Comparison of ENCODE assay signal across 13 cellular contexts in genomic region chr9:121929893-121930875, GRCh38.
DNase-seq lines count a peak whose midpoint lies in the region; ATAC-seq, FAIRE-seq and TF ChIP-seq lines count a peak whose summit lies in the region.
"Had no signal": no experiment of that assay in that cellular context is flagged by ENCODE, and none has a peak within 500 bp of the region (broad histone marks: within the 10 kb centered on the region; RNA-seq: fewer than 3 reads in every experiment).

No MANE protein-coding gene starts in this region.

- ATAC-seq in SK-N-SH treated with all-trans-retinoic acid at 6 μM for 48 hours = peak; percentile 89

- H3K4me1 ChIP-seq in BE2C (no peaks in the 10 kb centered on the region), mammary epithelial cell (ENCODE audit: insufficient read depth, low read length) (no peaks in the 10 kb centered on the region), vagina (no peaks in the 10 kb centered on the region)

- H3K36me3 ChIP-seq in BE2C = no peaks in the 10 kb centered on the region
- H3K36me3 ChIP-seq in mammary epithelial cell (ENCODE audit: insufficient read depth, low read length) = no peaks in the 10 kb centered on the region
- H3K36me3 ChIP-seq in vagina = no peaks in the 10 kb centered on the region

- TF ChIP-seq CTCF in BE2C (IDR thresholded peaks at IDR 0.05; ENCODE audit: low read depth, low read length) = peak; percentile 60
- TF ChIP-seq CTCF in mammary epithelial cell (conservative IDR thresholded peaks at IDR 0.05 in 1 of 2, IDR thresholded peaks at IDR 0.05 in 1 of 2; ENCODE audit: extremely low read depth in 1 of 2, insufficient read depth in 1 of 2, low read depth in 1 of 2, low read length in 2 of 2) = no peak
- TF ChIP-seq CTCF in vagina (IDR thresholded peaks at IDR 0.05) = no peak

- intact Hi-C loops in mammary epithelial cell (cut with micrococcal nuclease) (no loop called here), vagina (cut with DNase I) (loop anchor here (10.0 kb wide), 1 partner anchor 855 kb away; the partner anchor contains the start of gene OR5C1)

- CTCF ChIA-PET in mammary epithelial cell (lab: Charles Lee; ENCODE audit: low non-redundant PET) = interaction anchor here (0.5 to 0.6 kb wide), 2 partner anchors 182 to 243 kb away, joined by 3 to 6 read pairs; no protein-coding TSS in a partner anchor

- H2AFZ ChIP-seq in mammary epithelial cell (ENCODE audit: low read depth, low read length) = no peak overlapping the region

- 86% methylated on average over 12 of the region's 12 CpGs for WGBS in mammary epithelial cell (ENCODE audit: low coverage, missing lambda C conversion rate)

- H3K27me3 ChIP-seq in BE2C = no peaks in the 10 kb centered on the region
- no peaks in the 10 kb centered on the region for H3K27me3 ChIP-seq in mammary epithelial cell (ENCODE audit: insufficient read depth, low read length)
- H3K27me3 ChIP-seq in vagina = no peaks in the 10 kb centered on the region

- no peak overlapping the region for H3K4me2 ChIP-seq in mammary epithelial cell (ENCODE audit: insufficient read depth, low read depth, low read length)

- H3K9me3 ChIP-seq in BE2C (no peaks in the 10 kb centered on the region), mammary epithelial cell (replicated peaks; ENCODE audit: insufficient read depth, low read length) (no peaks in the 10 kb centered on the region), vagina (no peaks in the 10 kb centered on the region)

- H4K20me1 ChIP-seq in mammary epithelial cell (ENCODE audit: insufficient read depth, low read length) = no peaks in the 10 kb centered on the region

- BruUV-seq in mammary epithelial cell (replicated peaks; lab: Mats Ljungman, UMichigan) = no TSS peak

- in situ Hi-C loops in mammary epithelial cell (cut with MboI; ENCODE audit: low sequenced_read_pairs in 2 of 2) = no loop called here

- H3K4me3 ChIP-seq in BE2C (ENCODE audit: low read depth, low read length) (no peak overlapping the region), mammary epithelial cell (replicated peaks in 1 of 3; ENCODE audit: insufficient read depth in 1 of 3, low read depth in 2 of 3, low read length in 3 of 3) (no peak overlapping the region), vagina (no peak overlapping the region)

- H3K9ac ChIP-seq in mammary epithelial cell (ENCODE audit: insufficient read depth, low read length) = no peak overlapping the region

- dilution Hi-C loops in mammary epithelial cell (cut with HindIII; ENCODE audit: low sequenced_read_pairs) = no loop called here

- no peaks in the 10 kb centered on the region for H3K79me2 ChIP-seq in mammary epithelial cell (ENCODE audit: insufficient read depth, low read length)

- H3K27ac ChIP-seq in mammary epithelial cell (ENCODE audit: insufficient read depth, low read depth, low read length) (no peak overlapping the region), vagina (no peak overlapping the region)

- no peak for TF ChIP-seq POLR2A in vagina (IDR thresholded peaks at IDR 0.05)

- FAIRE-seq in GM19239 (lab: Jason Lieb, UNC) = peak; percentile 35

- peak; percentile 47 for DNase-seq in BE2C
- no peak for DNase-seq in GM19239 (ENCODE audit: insufficient read length, low spot score)
- peak; percentile 75 for DNase-seq in islet precursor cell
- DNase-seq in nucleus accumbens (lab: John Stamatoyannopoulos, UW) = no peak
- DNase-seq in mammary epithelial cell = no peak
- DNase-seq in vagina (ENCODE audit: extremely low spot score in 2 of 2) = no peak
- DNase-seq in activated CD4-positive, alpha-beta T cell treated with anti-CD3 and anti-CD28 coated beads for 4 hours = no peak
- DNase-seq: activated CD8-positive, alpha-beta memory T cell treated with anti-CD3 and anti-CD28 coated beads for 24 hours; CD4-positive, alpha-beta T cell; KG1; naive B cell; stimulated activated CD4-positive, alpha-beta T cell treated with anti-CD3 and anti-CD28 coated beads, Interleukin-15, amount 100 ng/mL, for 24 hours had no signal

TF ChIP-seq in SK-N-SH treated with all-trans-retinoic acid at 6 μM for 48 hours, 23 proteins besides CTCF, POLR2A, EP300 and RAD21:
- TF ChIP-seq TSHZ2 (CRISPR knock-in tag; IDR thresholded peaks at IDR 0.05) (no peak), ISL1 (CRISPR knock-in tag; IDR thresholded peaks at IDR 0.05) (peak; percentile 46), CREB5 (CRISPR knock-in tag; IDR thresholded peaks at IDR 0.05; ENCODE audit: low read depth) (no peak)
TF ChIP-seq in SK-N-SH treated with all-trans-retinoic acid at 6 μM for 48 hours: peak in this region for 1.

Comparison
In these comparisons a context has a peak if more than half of its experiments do, and no peak if none do; other contexts are left out.
1. DNase-seq: peak in BE2C (single experiment) and islet precursor cell (single experiment); none in GM19239 (single experiment), nucleus accumbens (0 of 56), mammary epithelial cell (single experiment), vagina (0 of 2) and activated CD4-positive, alpha-beta T cell treated with anti-CD3 and anti-CD28 coated beads for 4 hours (0 of 2).